Comparison of ENCODE assay signal across 1 cellular context in the genomic region with DNA sequence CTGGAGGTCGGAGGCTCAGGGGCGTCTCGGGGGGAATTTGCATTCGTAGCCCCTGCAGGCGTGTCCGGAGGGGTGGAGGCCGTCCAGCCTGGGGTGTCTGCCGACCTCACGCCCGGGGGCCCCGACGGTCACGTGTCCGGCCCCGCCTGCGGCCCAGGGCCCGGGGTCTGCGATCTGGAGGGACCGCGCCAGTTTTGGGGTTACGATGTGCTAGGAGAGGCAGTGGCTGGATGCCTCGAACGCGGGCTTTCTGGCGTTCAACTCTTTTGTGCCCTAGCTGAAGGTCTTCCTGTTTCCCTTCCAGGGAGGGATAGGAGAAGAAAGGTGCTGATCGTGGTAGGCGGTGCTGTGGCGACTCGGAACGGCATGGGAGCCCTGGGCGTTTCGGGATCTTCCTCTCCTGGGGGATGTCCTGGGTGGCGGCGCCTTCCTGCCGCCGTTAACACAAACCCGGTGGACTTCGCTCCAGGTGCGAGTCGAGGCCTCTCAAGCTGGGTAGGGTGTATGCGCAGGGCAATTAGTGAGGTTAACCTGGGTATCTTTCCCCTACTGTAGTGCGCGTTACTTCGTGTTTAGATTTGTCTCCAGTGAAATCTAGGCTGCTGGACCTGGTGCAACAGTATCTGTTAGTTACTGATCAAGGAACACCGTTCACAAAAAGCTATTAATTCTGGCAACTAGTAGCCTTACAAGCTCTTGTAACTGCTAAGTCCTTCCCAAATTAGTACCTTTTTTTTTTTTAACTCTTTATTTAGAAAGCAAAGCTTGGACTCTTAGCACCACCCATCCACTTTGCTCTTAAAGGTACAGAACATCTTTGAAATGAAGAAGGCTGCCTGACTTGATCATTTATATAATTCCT.
TF ChIP-seq lines count a peak whose summit lies in the region.

No MANE protein-coding gene starts in this region.

TF ChIP-seq in HepG2, 621 proteins besides CTCF, POLR2A, EP300 and RAD21 (continued from another document and continues in another):
- TF ChIP-seq, protein P1, sequence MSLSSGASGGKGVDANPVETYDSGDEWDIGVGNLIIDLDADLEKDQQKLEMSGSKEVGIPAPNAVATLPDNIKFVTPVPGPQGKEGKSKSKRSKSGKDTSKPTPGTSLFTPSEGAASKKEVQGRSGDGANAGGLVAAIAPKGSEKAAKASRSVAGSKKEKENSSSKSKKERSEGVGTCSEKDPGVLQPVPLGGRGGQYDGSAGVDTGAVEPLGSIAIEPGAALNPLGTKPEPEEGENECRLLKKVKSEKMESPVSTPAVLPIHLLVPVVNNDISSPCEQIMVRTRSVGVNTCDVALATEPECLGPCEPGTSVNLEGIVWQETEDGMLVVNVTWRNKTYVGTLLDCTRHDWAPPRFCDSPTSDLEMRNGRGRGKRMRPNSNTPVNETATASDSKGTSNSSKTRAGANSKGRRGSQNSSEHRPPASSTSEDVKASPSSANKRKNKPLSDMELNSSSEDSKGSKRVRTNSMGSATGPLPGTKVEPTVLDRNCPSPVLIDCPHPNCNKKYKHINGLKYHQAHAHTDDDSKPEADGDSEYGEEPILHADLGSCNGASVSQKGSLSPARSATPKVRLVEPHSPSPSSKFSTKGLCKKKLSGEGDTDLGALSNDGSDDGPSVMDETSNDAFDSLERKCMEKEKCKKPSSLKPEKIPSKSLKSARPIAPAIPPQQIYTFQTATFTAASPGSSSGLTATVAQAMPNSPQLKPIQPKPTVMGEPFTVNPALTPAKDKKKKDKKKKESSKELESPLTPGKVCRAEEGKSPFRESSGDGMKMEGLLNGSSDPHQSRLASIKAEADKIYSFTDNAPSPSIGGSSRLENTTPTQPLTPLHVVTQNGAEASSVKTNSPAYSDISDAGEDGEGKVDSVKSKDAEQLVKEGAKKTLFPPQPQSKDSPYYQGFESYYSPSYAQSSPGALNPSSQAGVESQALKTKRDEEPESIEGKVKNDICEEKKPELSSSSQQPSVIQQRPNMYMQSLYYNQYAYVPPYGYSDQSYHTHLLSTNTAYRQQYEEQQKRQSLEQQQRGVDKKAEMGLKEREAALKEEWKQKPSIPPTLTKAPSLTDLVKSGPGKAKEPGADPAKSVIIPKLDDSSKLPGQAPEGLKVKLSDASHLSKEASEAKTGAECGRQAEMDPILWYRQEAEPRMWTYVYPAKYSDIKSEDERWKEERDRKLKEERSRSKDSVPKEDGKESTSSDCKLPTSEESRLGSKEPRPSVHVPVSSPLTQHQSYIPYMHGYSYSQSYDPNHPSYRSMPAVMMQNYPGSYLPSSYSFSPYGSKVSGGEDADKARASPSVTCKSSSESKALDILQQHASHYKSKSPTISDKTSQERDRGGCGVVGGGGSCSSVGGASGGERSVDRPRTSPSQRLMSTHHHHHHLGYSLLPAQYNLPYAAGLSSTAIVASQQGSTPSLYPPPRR (CRISPR knock-in tag; IDR thresholded peaks at IDR 0.05; ENCODE audit: borderline replicate concordance), result peak; percentile 39
- TF ChIP-seq SIX1 (CRISPR knock-in tag; IDR thresholded peaks at IDR 0.05; ENCODE audit: borderline replicate concordance), result no peak
- TF ChIP-seq, protein P2, sequence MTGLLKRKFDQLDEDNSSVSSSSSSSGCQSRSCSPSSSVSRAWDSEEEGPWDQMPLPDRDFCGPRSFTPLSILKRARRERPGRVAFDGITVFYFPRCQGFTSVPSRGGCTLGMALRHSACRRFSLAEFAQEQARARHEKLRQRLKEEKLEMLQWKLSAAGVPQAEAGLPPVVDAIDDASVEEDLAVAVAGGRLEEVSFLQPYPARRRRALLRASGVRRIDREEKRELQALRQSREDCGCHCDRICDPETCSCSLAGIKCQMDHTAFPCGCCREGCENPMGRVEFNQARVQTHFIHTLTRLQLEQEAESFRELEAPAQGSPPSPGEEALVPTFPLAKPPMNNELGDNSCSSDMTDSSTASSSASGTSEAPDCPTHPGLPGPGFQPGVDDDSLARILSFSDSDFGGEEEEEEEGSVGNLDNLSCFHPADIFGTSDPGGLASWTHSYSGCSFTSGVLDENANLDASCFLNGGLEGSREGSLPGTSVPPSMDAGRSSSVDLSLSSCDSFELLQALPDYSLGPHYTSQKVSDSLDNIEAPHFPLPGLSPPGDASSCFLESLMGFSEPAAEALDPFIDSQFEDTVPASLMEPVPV (CRISPR knock-in tag; IDR thresholded peaks at IDR 0.05), result peak; percentile 92; the same call in 1 of the 2 replicates
- no peak for TF ChIP-seq HCFC1 (IDR thresholded peaks at IDR 0.05; ENCODE audit: low read depth, low read length)
- TF ChIP-seq EHMT2 (IDR thresholded peaks at IDR 0.05; ENCODE audit: borderline replicate concordance, low read depth, low read length), result no peak
- TF ChIP-seq THAP11 (CRISPR knock-in tag; IDR thresholded peaks at IDR 0.05), result 0 out of 2 replicates have a peak, but pooled peaks have one; percentile 26
- TF ChIP-seq, protein P3, sequence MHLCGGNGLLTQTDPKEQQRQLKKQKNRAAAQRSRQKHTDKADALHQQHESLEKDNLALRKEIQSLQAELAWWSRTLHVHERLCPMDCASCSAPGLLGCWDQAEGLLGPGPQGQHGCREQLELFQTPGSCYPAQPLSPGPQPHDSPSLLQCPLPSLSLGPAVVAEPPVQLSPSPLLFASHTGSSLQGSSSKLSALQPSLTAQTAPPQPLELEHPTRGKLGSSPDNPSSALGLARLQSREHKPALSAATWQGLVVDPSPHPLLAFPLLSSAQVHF (CRISPR knock-in tag; IDR thresholded peaks at IDR 0.05), result no peak; the same call in 1 of the 2 replicates
- TF ChIP-seq TEAD3 (CRISPR knock-in tag; optimal IDR thresholded peaks at IDR 0.05; ENCODE audit: borderline replicate concordance), result peak; percentile 47
- no peak for TF ChIP-seq HOMEZ (CRISPR knock-in tag; IDR thresholded peaks at IDR 0.05; ENCODE audit: low read depth)
- peak; percentile 59; the same call in 1 of the 2 replicates for TF ChIP-seq GATAD2A (CRISPR knock-in tag; IDR thresholded peaks at IDR 0.05)
- no peak for TF ChIP-seq ZNF34 (CRISPR knock-in tag; IDR thresholded peaks at IDR 0.05; ENCODE audit: borderline replicate concordance)
- TF ChIP-seq GABPB1 (CRISPR knock-in tag; IDR thresholded peaks at IDR 0.05), result peak; percentile 72; the same call in 1 of the 2 replicates
- 0 out of 2 replicates have a peak, but pooled peaks have one; percentile 36 for TF ChIP-seq SOX13 (IDR thresholded peaks at IDR 0.05)
- TF ChIP-seq SOX13 (CRISPR knock-in tag; conservative IDR thresholded peaks at IDR 0.05 in 1 of 2, IDR thresholded peaks at IDR 0.05 in 1 of 2), result peak in 1 of 2 experiments; percentile 38; a peak in 1 of 4 replicates
- no peak for TF ChIP-seq MBNL3 (CRISPR knock-in tag; conservative IDR thresholded peaks at IDR 0.05)
- TF ChIP-seq, protein P4, sequence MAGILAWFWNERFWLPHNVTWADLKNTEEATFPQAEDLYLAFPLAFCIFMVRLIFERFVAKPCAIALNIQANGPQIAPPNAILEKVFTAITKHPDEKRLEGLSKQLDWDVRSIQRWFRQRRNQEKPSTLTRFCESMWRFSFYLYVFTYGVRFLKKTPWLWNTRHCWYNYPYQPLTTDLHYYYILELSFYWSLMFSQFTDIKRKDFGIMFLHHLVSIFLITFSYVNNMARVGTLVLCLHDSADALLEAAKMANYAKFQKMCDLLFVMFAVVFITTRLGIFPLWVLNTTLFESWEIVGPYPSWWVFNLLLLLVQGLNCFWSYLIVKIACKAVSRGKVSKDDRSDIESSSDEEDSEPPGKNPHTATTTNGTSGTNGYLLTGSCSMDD (CRISPR knock-in tag; IDR thresholded peaks at IDR 0.05), result no peak
- no peak for TF ChIP-seq ZFP37 (CRISPR knock-in tag; IDR thresholded peaks at IDR 0.05; ENCODE audit: borderline replicate concordance)
- TF ChIP-seq, protein P5, sequence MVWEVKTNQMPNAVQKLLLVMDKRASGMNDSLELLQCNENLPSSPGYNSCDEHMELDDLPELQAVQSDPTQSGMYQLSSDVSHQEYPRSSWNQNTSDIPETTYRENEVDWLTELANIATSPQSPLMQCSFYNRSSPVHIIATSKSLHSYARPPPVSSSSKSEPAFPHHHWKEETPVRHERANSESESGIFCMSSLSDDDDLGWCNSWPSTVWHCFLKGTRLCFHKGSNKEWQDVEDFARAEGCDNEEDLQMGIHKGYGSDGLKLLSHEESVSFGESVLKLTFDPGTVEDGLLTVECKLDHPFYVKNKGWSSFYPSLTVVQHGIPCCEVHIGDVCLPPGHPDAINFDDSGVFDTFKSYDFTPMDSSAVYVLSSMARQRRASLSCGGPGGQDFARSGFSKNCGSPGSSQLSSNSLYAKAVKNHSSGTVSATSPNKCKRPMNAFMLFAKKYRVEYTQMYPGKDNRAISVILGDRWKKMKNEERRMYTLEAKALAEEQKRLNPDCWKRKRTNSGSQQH (CRISPR knock-in tag; IDR thresholded peaks at IDR 0.05; ENCODE audit: low read depth), result peak; percentile 5; the same call in 1 of the 2 replicates
- 0 out of 2 replicates have a peak, but pooled peaks have one; percentile 24 for TF ChIP-seq EEA1 (CRISPR knock-in tag; IDR thresholded peaks at IDR 0.05; ENCODE audit: borderline replicate concordance)
- no peak; the same call in 1 of the 2 replicates for TF ChIP-seq GZF1 (CRISPR knock-in tag; IDR thresholded peaks at IDR 0.05)
- peak; percentile 2 for TF ChIP-seq ZNF564 (CRISPR knock-in tag; IDR thresholded peaks at IDR 0.05)
- TF ChIP-seq ZEB1 (IDR thresholded peaks at IDR 0.05; ENCODE audit: insufficient replicate concordance, low read depth), result peak; percentile 21
- peak; percentile 90; the same call in 1 of the 2 replicates for TF ChIP-seq ZNF350 (CRISPR knock-in tag; IDR thresholded peaks at IDR 0.05; ENCODE audit: borderline replicate concordance, low read depth)
- no peak for TF ChIP-seq ZFP62 (CRISPR knock-in tag; IDR thresholded peaks at IDR 0.05)
- peak; percentile 85; the same call in 1 of the 2 replicates for TF ChIP-seq ZNF841 (CRISPR knock-in tag; IDR thresholded peaks at IDR 0.05; ENCODE audit: borderline replicate concordance)
- TF ChIP-seq ZNF33B (CRISPR knock-in tag; IDR thresholded peaks at IDR 0.05), result peak; percentile 90
- TF ChIP-seq ZNF251 (CRISPR knock-in tag; IDR thresholded peaks at IDR 0.05), result no peak
- TF ChIP-seq HMGXB4 (CRISPR knock-in tag; IDR thresholded peaks at IDR 0.05; ENCODE audit: borderline replicate concordance in 1 of 2, low read depth in 1 of 2), result peak in 1 of 2 experiments; percentile 87; a peak in 3 of 4 replicates
- 0 out of 2 replicates have a peak, but pooled peaks have one; percentile 49 for TF ChIP-seq PRMT3 (CRISPR knock-in tag; IDR thresholded peaks at IDR 0.05; ENCODE audit: borderline replicate concordance, low read depth)
- no peak for TF ChIP-seq ZNF207 (IDR thresholded peaks at IDR 0.05; ENCODE audit: borderline replicate concordance)
- peak; percentile 81 for TF ChIP-seq ZNF777 (CRISPR knock-in tag; IDR thresholded peaks at IDR 0.05)
- TF ChIP-seq GTF2F1 (IDR thresholded peaks at IDR 0.05; ENCODE audit: low read length), result no peak
- TF ChIP-seq KAT2B (IDR thresholded peaks at IDR 0.05; ENCODE audit: borderline replicate concordance, low read depth, low read length), result no peak
- TF ChIP-seq GPN1 (CRISPR knock-in tag; IDR thresholded peaks at IDR 0.05; ENCODE audit: borderline replicate concordance), result no peak
- TF ChIP-seq GFI1 (CRISPR knock-in tag; IDR thresholded peaks at IDR 0.05; ENCODE audit: borderline replicate concordance), result 0 out of 2 replicates have a peak, but pooled peaks have one; percentile 8
- TF ChIP-seq, protein P6, sequence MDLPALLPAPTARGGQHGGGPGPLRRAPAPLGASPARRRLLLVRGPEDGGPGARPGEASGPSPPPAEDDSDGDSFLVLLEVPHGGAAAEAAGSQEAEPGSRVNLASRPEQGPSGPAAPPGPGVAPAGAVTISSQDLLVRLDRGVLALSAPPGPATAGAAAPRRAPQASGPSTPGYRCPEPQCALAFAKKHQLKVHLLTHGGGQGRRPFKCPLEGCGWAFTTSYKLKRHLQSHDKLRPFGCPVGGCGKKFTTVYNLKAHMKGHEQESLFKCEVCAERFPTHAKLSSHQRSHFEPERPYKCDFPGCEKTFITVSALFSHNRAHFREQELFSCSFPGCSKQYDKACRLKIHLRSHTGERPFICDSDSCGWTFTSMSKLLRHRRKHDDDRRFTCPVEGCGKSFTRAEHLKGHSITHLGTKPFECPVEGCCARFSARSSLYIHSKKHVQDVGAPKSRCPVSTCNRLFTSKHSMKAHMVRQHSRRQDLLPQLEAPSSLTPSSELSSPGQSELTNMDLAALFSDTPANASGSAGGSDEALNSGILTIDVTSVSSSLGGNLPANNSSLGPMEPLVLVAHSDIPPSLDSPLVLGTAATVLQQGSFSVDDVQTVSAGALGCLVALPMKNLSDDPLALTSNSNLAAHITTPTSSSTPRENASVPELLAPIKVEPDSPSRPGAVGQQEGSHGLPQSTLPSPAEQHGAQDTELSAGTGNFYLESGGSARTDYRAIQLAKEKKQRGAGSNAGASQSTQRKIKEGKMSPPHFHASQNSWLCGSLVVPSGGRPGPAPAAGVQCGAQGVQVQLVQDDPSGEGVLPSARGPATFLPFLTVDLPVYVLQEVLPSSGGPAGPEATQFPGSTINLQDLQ (CRISPR knock-in tag; IDR thresholded peaks at IDR 0.05), result peak; percentile 12; the same call in 1 of the 2 replicates
- no peak for TF ChIP-seq TBX3 (IDR thresholded peaks at IDR 0.05; ENCODE audit: borderline replicate concordance)
- peak; percentile 45; the same call in 1 of the 2 replicates for TF ChIP-seq MAX (IDR thresholded peaks at IDR 0.05)
- TF ChIP-seq RBAK (CRISPR knock-in tag; IDR thresholded peaks at IDR 0.05), result no peak
